Comparison of ENCODE assay signal across 13 cellular contexts in the genomic region with DNA sequence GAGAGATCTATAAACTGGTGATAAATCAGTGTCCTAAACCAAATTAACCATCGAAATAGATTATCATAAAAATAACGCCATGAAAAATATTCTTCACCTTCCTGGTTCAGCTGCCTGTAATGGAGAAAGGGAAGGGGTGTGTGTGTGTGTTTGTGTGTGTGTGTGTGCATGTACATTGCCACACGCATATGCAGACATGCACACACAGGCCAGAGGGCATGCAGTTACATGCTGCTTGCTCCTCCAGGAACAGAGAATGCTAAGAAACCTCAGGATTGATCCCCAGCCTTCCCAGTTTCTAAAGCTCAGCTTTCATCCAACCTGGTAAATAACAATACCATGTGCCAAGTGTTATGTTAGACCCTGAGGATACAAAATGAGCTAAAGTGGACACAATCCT.
"Had no signal": no experiment of that assay in that cellular context is flagged by ENCODE, and none has a peak within 500 bp of the region (broad histone marks: within the 10 kb centered on the region; RNA-seq: fewer than 3 reads in every experiment).

No MANE protein-coding gene starts in this region.

- H3K27me3 ChIP-seq: hepatocyte, right lobe of liver, tibial artery had no signal

- DNase-seq: effector memory CD4-positive, alpha-beta T cell; esophagus squamous epithelium; foreskin fibroblast; psoas muscle; right lobe of liver; spleen; stimulated activated CD4-positive, alpha-beta T cell treated with anti-CD3 and anti-CD28 coated beads, Interleukin-1b, Interleukin-23, amount 100 ng/mL, for 48 hours; stimulated activated CD4-positive, alpha-beta T cell treated with anti-CD3 and anti-CD28 coated beads, Interleukin-4, amount 100 ng/mL, for 24 hours; tibial artery had no signal

- H3K4me2 ChIP-seq: hepatocyte had no signal

- H3K36me3 ChIP-seq: esophagus squamous epithelium, right lobe of liver, spleen, tibial artery had no signal

- H3K9me3 ChIP-seq: esophagus squamous epithelium, psoas muscle, right lobe of liver, tibial artery had no signal

- ATAC-seq: left lobe of liver; psoas muscle; right lobe of liver; stimulated activated memory B cell treated with anti-CD40 and anti-IgM and Interleukin-4, amounts not matched to agents 10 μg/mL and 1 μg/mL and 100 μg/mL, for 72 hours had no signal

- H3K4me1 ChIP-seq: esophagus squamous epithelium, psoas muscle, right lobe of liver, spleen, tibial artery had no signal

- H3K27ac ChIP-seq: esophagus squamous epithelium, psoas muscle, right lobe of liver, spleen, tibial artery had no signal

- H3K4me3 ChIP-seq: esophagus squamous epithelium, hepatocyte, psoas muscle, right lobe of liver, spleen, tibial artery had no signal

- H3K79me2 ChIP-seq: hepatocyte had no signal

- H2AFZ ChIP-seq: hepatocyte had no signal

- FAIRE-seq: endometrium had no signal
